In genomic region chr6:62670490-62671223, GRCh38 we compare ENCODE assay signal across 22 cellular contexts.
DNase-seq lines count a peak whose midpoint lies in the region; ATAC-seq, FAIRE-seq and TF ChIP-seq lines count a peak whose summit lies in the region.
"Had no signal": no experiment of that assay in that cellular context is flagged by ENCODE, and none has a peak within 500 bp of the region (broad histone marks: within the 10 kb centered on the region; RNA-seq: fewer than 3 reads in every experiment).

No MANE protein-coding gene starts in this region.

- H3K4me2 ChIP-seq in HepG2 (ENCODE audit: low read depth, low read length) (no peak overlapping the region), SU-DHL-6 (ENCODE audit: low read depth, low read length, poor library complexity, severe bottlenecking) (no peak overlapping the region)
- H3K4me2 ChIP-seq: BLaER1 had no signal

- CTCF ChIA-PET in HepG2 (lab: Yijun Ruan, JAX; ENCODE audit: low intra/inter-chr PET ratio, low total read pairs) = no interaction called here

- H3K4me3 ChIP-seq in HepG2 (replicated peaks in 1 of 3; ENCODE audit: insufficient read depth in 1 of 3, low read depth in 2 of 3, low read length in 3 of 3) (no peak overlapping the region), right lobe of liver (no peak overlapping the region), SU-DHL-6 (ENCODE audit: insufficient read depth, low read length, poor library complexity, severe bottlenecking) (no peak overlapping the region)
- H3K4me3 ChIP-seq: BLaER1, GM12878 had no signal

- H3K4me1 ChIP-seq in HepG2 (ENCODE audit: insufficient read depth, low read length) (no peaks in the 10 kb centered on the region), right lobe of liver (no peaks in the 10 kb centered on the region)
- H3K4me1 ChIP-seq: BE2C, BLaER1 had no signal

- no peaks in the 10 kb centered on the region for H3F3A ChIP-seq in SU-DHL-6 (ENCODE audit: insufficient read depth)

- no peak overlapping the region for H3K4me3 Mint-ChIP-seq in stimulated activated memory B cell treated with anti-CD40 and anti-IgM and Interleukin-4, amounts not matched to agents 10 μg/mL and 1 μg/mL and 100 μg/mL, for 72 hours
- H3K4me3 Mint-ChIP-seq in T-helper 2 cell treated with Interferon-gamma antibody and Interleukin-4, amounts not matched to agents 5 μg/mL and 100 μg/mL, for 36 hours = no peak overlapping the region
- H3K4me3 Mint-ChIP-seq: CD14-positive monocyte; CD4-positive, alpha-beta memory T cell; CD4-positive, CD25-positive, alpha-beta regulatory T cell; CD8-positive, alpha-beta memory T cell had no signal

- WGBS in HepG2 (ENCODE audit: low lambda C conversion rate) = 3% methylated on average over 2 of the region's 2 CpGs
- 27% methylated on average over 2 of the region's 2 CpGs for WGBS in right lobe of liver (ENCODE audit: insufficient coverage, low coverage, low lambda C conversion rate, missing lambda C conversion rate)

- H3K27me3 Mint-ChIP-seq in stimulated activated memory B cell treated with anti-CD40 and anti-IgM and Interleukin-4, amounts not matched to agents 10 μg/mL and 1 μg/mL and 100 μg/mL, for 72 hours = no peaks in the 10 kb centered on the region
- H3K27me3 Mint-ChIP-seq in T-helper 2 cell treated with Interferon-gamma antibody and Interleukin-4, amounts not matched to agents 5 μg/mL and 100 μg/mL, for 36 hours (ENCODE audit: low read depth) = no peaks in the 10 kb centered on the region
- H3K27me3 Mint-ChIP-seq: CD4-positive, alpha-beta memory T cell; CD4-positive, CD25-positive, alpha-beta regulatory T cell; CD8-positive, alpha-beta memory T cell had no signal

- no peak for TF ChIP-seq RAD21 in HepG2 (CRISPR knock-in tag; IDR thresholded peaks at IDR 0.05)

- TF ChIP-seq CTCF in HepG2 (CRISPR knock-in tag; IDR thresholded peaks at IDR 0.05) (no peak), right lobe of liver (IDR thresholded peaks at IDR 0.05) (no peak), SU-DHL-6 (IDR thresholded peaks at IDR 0.05; ENCODE audit: insufficient read depth, low read length, poor library complexity, severe bottlenecking) (no peak), D721Med (IDR thresholded peaks at IDR 0.05; ENCODE audit: insufficient read depth, missing control alignments) (no peak)

- no peak overlapping the region for H3K27ac Mint-ChIP-seq in stimulated activated memory B cell treated with anti-CD40 and anti-IgM and Interleukin-4, amounts not matched to agents 10 μg/mL and 1 μg/mL and 100 μg/mL, for 72 hours
- H3K27ac Mint-ChIP-seq in T-helper 2 cell treated with Interferon-gamma antibody and Interleukin-4, amounts not matched to agents 5 μg/mL and 100 μg/mL, for 36 hours = no peak overlapping the region
- H3K27ac Mint-ChIP-seq: CD14-positive monocyte; CD4-positive, alpha-beta memory T cell; CD4-positive, CD25-positive, alpha-beta regulatory T cell had no signal

- TF ChIP-seq EP300 in HepG2 (IDR thresholded peaks at IDR 0.05; ENCODE audit: low read depth in 2 of 2, low read length in 2 of 2) = no peak
- no peak for TF ChIP-seq EP300 in HepG2 (CRISPR knock-in tag; IDR thresholded peaks at IDR 0.05; ENCODE audit: borderline replicate concordance)

- TF ChIP-seq POLR2A in HepG2 (IDR thresholded peaks at IDR 0.05; ENCODE audit: insufficient read depth in 1 of 2, low read depth in 2 of 2, low read length in 2 of 2) = no peak
- TF ChIP-seq POLR2A in right lobe of liver (IDR thresholded peaks at IDR 0.05) = no peak

- peaks cover 3% of the 10 kb centered on the region for H3K9me3 Mint-ChIP-seq in stimulated activated memory B cell treated with anti-CD40 and anti-IgM and Interleukin-4, amounts not matched to agents 10 μg/mL and 1 μg/mL and 100 μg/mL, for 72 hours
- peaks cover 14% of the 10 kb centered on the region for H3K9me3 Mint-ChIP-seq in T-helper 2 cell treated with Interferon-gamma antibody and Interleukin-4, amounts not matched to agents 5 μg/mL and 100 μg/mL, for 36 hours

- H3K9ac ChIP-seq in HepG2 (ENCODE audit: insufficient read depth, low read depth, low read length) (no peak overlapping the region), SU-DHL-6 (ENCODE audit: low read length) (no peak overlapping the region)
- H3K9ac ChIP-seq: BLaER1 had no signal

- in situ Hi-C loops in HepG2 (cut with HindIII; ENCODE audit: extremely low pct_ligation_motif_present, low pct_unique_long_range_greater_than_20kb) = no loop called here

- no peaks in the 10 kb centered on the region for H3K36me3 Mint-ChIP-seq in stimulated activated memory B cell treated with anti-CD40 and anti-IgM and Interleukin-4, amounts not matched to agents 10 μg/mL and 1 μg/mL and 100 μg/mL, for 72 hours
- no peaks in the 10 kb centered on the region for H3K36me3 Mint-ChIP-seq in T-helper 2 cell treated with Interferon-gamma antibody and Interleukin-4, amounts not matched to agents 5 μg/mL and 100 μg/mL, for 36 hours (ENCODE audit: low read depth)
- H3K36me3 Mint-ChIP-seq: CD14-positive monocyte; CD4-positive, alpha-beta memory T cell; CD4-positive, CD25-positive, alpha-beta regulatory T cell; CD8-positive, alpha-beta memory T cell had no signal

- intact Hi-C loops in HepG2 (cut with micrococcal nuclease; ENCODE audit: unreplicated experiment) (no loop called here), right lobe of liver (cut with DNase I) (no loop called here)

- H3K79me2 ChIP-seq in HepG2 (ENCODE audit: insufficient read depth, low read length) (no peaks in the 10 kb centered on the region), SU-DHL-6 (ENCODE audit: insufficient read depth, low read length) (no peaks in the 10 kb centered on the region)

- no peak for ATAC-seq in HepG2
- no peak for ATAC-seq in right lobe of liver
- peak; percentile 12 for ATAC-seq in stimulated activated memory B cell treated with anti-CD40 and anti-IgM and Interleukin-4, amounts not matched to agents 10 μg/mL and 1 μg/mL and 100 μg/mL, for 72 hours
- ATAC-seq: GM12878 had no signal

- no peak overlapping the region for H2AFZ ChIP-seq in HepG2 (ENCODE audit: low read length)
- peak overlapping the region; percentile 77 for H2AFZ ChIP-seq in SU-DHL-6 (ENCODE audit: low read depth, low read length, severe bottlenecking)

- H3K9me3 ChIP-seq in HepG2 (ENCODE audit: low read length) = no peaks in the 10 kb centered on the region
- no peaks in the 10 kb centered on the region for H3K9me3 ChIP-seq in right lobe of liver
- H3K9me3 ChIP-seq in SU-DHL-6 (ENCODE audit: insufficient read depth, low read length) = no peaks in the 10 kb centered on the region
- H3K9me3 ChIP-seq: BE2C, BLaER1 had no signal

- no peaks in the 10 kb centered on the region for H3K9me2 ChIP-seq in SU-DHL-6 (replicated peaks; ENCODE audit: insufficient read depth, low read length)

- no peaks in the 10 kb centered on the region for H3K36me3 ChIP-seq in HepG2 (replicated peaks in 1 of 2; ENCODE audit: control insufficient read depth in 1 of 2, insufficient read depth in 2 of 2, low read length in 2 of 2)
- no peaks in the 10 kb centered on the region for H3K36me3 ChIP-seq in right lobe of liver
- H3K36me3 ChIP-seq in SU-DHL-6 (ENCODE audit: low read length) = no peaks in the 10 kb centered on the region
- H3K36me3 ChIP-seq: BE2C, BLaER1 had no signal

- H3K27ac ChIP-seq in HepG2 (ENCODE audit: extremely low read length, insufficient read depth, low read length) = no peak overlapping the region
- H3K27ac ChIP-seq in right lobe of liver = no peak overlapping the region
- no peak overlapping the region for H3K27ac ChIP-seq in SU-DHL-6 (ENCODE audit: low read depth, low read length)
- H3K27ac ChIP-seq: 22Rv1, BLaER1 had no signal

- no TSS peak for BruUV-seq in HepG2 (replicated peaks; lab: Mats Ljungman, UMichigan)

- POLR2A ChIA-PET in HepG2 (lab: Yijun Ruan, JAX) = no interaction called here

- H4K20me1 ChIP-seq in HepG2 (ENCODE audit: insufficient read depth, low read length) = no peaks in the 10 kb centered on the region
- H4K20me1 ChIP-seq in SU-DHL-6 (ENCODE audit: low read depth, low read length) = no peaks in the 10 kb centered on the region
- H4K20me1 ChIP-seq: BLaER1 had no signal

- H3K4me1 Mint-ChIP-seq in stimulated activated memory B cell treated with anti-CD40 and anti-IgM and Interleukin-4, amounts not matched to agents 10 μg/mL and 1 μg/mL and 100 μg/mL, for 72 hours = no peaks in the 10 kb centered on the region
- no peaks in the 10 kb centered on the region for H3K4me1 Mint-ChIP-seq in T-helper 2 cell treated with Interferon-gamma antibody and Interleukin-4, amounts not matched to agents 5 μg/mL and 100 μg/mL, for 36 hours (ENCODE audit: low read depth)
- H3K4me1 Mint-ChIP-seq: CD14-positive monocyte; CD4-positive, alpha-beta memory T cell; CD4-positive, CD25-positive, alpha-beta regulatory T cell; CD8-positive, alpha-beta memory T cell had no signal

- H3K27me3 ChIP-seq in HepG2 (ENCODE audit: control insufficient read depth in 1 of 2, insufficient read depth in 2 of 2, low read length in 2 of 2) = no peaks in the 10 kb centered on the region
- no peaks in the 10 kb centered on the region for H3K27me3 ChIP-seq in right lobe of liver
- H3K27me3 ChIP-seq in SU-DHL-6 (ENCODE audit: low read length) = no peaks in the 10 kb centered on the region
- H3K27me3 ChIP-seq: BE2C, BLaER1 had no signal

- no peak for FAIRE-seq in HepG2 (lab: Jason Lieb, UNC)
- FAIRE-seq in D721Med (lab: Jason Lieb, UNC) = no peak
- FAIRE-seq: G401.6, GM12878, GM12892, GM18507 had no signal

- DNase-seq in HepG2 (ENCODE audit: low spot score) (no peak), right lobe of liver (no peak), D721Med (ENCODE audit: insufficient read length, low spot score) (no peak)
- DNase-seq in T-helper 2 cell treated with Interferon-gamma antibody and Interleukin-4, amounts not matched to agents 5 μg/mL and 100 μg/mL, for 36 hours (ENCODE audit: low spot score) = no peak
- DNase-seq: ACHN; BE2C; C1 segment of cervical spinal cord; CD4-positive, alpha-beta memory T cell; CD4-positive, CD25-positive, alpha-beta regulatory T cell; CD8-positive, alpha-beta memory T cell; COR-L47; DMS79 treated with DMSO at 0.1 percent for 48 hours; GF-D8 had no signal

TF ChIP-seq in HepG2, 621 proteins besides CTCF, POLR2A, EP300 and RAD21 (continues in another document):
- peak; percentile 78 for TF ChIP-seq MAFF (IDR thresholded peaks at IDR 0.05; ENCODE audit: low read depth, low read length)
- no peak for TF ChIP-seq PBX3 (CRISPR knock-in tag; IDR thresholded peaks at IDR 0.05; ENCODE audit: borderline replicate concordance)
